Comparison of ENCODE assay signal across 1 cellular context in genomic region chr2:20061940-20062339, GRCh38.
A peak's percentile ranks its signal among the peaks of the same experiment; 100 is the strongest.
TF ChIP-seq lines count a peak whose summit lies in the region.

No MANE protein-coding gene starts in this region.

TF ChIP-seq in K562, 482 proteins besides CTCF, POLR2A, EP300 and RAD21:
- no peak for TF ChIP-seq WHSC1 (IDR thresholded peaks at IDR 0.05; ENCODE audit: low read length)
- no peak for TF ChIP-seq ZBTB40 (IDR thresholded peaks at IDR 0.05)
- TF ChIP-seq ZBTB40 (CRISPR knock-in tag; IDR thresholded peaks at IDR 0.05) = peak; percentile 28; the same call in 1 of the 2 replicates
